Comparison of ENCODE assay signal across 9 cellular contexts in the genomic region with DNA sequence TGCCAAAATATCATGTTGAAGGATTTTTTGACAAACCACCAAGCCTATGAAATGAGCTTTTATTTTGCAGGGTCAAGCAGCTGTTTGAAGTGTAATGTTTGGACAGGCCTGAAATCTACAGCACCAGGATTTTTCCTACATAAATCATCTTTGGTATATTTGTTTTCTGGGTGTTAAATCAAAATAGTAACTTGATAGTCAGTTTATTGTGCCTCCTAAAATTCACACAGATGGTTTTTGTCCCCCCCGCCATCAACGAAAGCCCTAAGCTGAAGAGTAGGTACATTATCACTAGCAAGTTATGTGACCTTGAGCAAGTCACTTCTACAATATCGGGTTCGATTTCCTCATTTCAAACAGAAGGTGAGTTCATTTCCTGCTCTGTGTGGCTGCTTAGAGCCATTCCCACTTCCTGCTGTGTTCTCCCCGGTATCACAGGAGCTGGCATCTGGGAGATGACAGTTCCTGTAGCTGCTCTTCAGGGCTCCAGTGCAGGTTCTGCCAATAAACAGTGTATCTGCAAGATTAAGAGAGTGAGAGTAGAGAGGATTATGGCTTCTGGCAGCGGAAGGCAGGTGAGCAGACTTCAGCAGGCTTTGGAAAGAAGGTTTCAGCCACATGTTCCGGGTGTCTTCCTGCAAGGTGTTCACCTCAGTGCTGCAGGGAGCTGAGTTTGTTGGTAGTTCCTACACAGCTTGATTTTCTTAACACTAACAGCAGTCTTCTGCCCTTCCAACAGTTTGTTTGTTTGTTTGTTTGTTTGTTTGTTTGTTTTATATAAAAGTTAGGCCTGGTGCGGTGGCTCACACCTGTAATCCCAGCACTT. TPM values are rescaled to one million over a fixed set of nuclear protein-coding genes. Genes with fewer than 3 reads are reported as not detected.
DNase-seq lines count a peak whose midpoint lies in the region; ATAC-seq and TF ChIP-seq lines count a peak whose summit lies in the region.
"Had no signal": no experiment of that assay in that cellular context is flagged by ENCODE, and none has a peak within 500 bp of the region (broad histone marks: within the 10 kb centered on the region; RNA-seq: fewer than 3 reads in every experiment).

No MANE protein-coding gene starts in this region.

- H3K9me3 ChIP-seq in SJCRH30 (replicated peaks): no peaks in the 10 kb centered on the region
- no peaks in the 10 kb centered on the region for H3K9me3 ChIP-seq in esophagus muscularis mucosa
- no peaks in the 10 kb centered on the region for H3K9me3 ChIP-seq in GM23248 (ENCODE audit: low read depth)

- POLR2A ChIA-PET in HEK293T (lab: Yijun Ruan, JAX): interaction anchor here (1.0 kb wide), 1 partner anchor 48 kb away, joined by 4 read pairs; no protein-coding TSS in a partner anchor

- H3K9me2 ChIP-seq in GM23248 (ENCODE audit: insufficient read depth): no peaks in the 10 kb centered on the region

- H3K4me2 ChIP-seq in GM23248 (ENCODE audit: unreplicated experiment): no peak overlapping the region

- H2AFZ ChIP-seq in GM23248: no peak overlapping the region

- no peak overlapping the region for H3K9ac ChIP-seq in GM23248

- no peak overlapping the region for H3K4me3 ChIP-seq in SJCRH30
- H3K4me3 ChIP-seq in fibroblast of pulmonary artery (replicated peaks; ENCODE audit: low read depth, low read length): no peak overlapping the region
- no peak overlapping the region for H3K4me3 ChIP-seq in esophagus muscularis mucosa
- no peak overlapping the region for H3K4me3 ChIP-seq in GM23248

- 57% methylated on average over 8 of the region's 8 CpGs for WGBS in esophagus muscularis mucosa
- WGBS in GM23248 (ENCODE audit: low coverage in 1 of 2, low lambda C conversion rate in 2 of 2, missing lambda C conversion rate in 2 of 2), 2 experiments: 78 to 80% methylated on average over 8 of the region's 8 CpGs

- H3K36me3 ChIP-seq in SJCRH30: no peaks in the 10 kb centered on the region
- H3K36me3 ChIP-seq in esophagus muscularis mucosa: no peaks in the 10 kb centered on the region
- H3K36me3 ChIP-seq in GM23248 (ENCODE audit: low read depth): no peaks in the 10 kb centered on the region

- ATAC-seq in HG03378 (IDR thresholded peaks at IDR 0.05; ENCODE audit: unreplicated experiment): no peak
- no peak for ATAC-seq in HG02973 (IDR thresholded peaks at IDR 0.05; ENCODE audit: unreplicated experiment)

- CTCF ChIA-PET in HEK293T (lab: Yijun Ruan, JAX): no interaction called here

- DNase-seq in COLO668 (lab: John Stamatoyannopoulos, UW; ENCODE audit: unreplicated experiment) (peak; percentile 42), HEK293T (ENCODE audit: extremely low spot score) (no peak), SJCRH30 (peak; percentile 8 to 54), fibroblast of pulmonary artery (ENCODE audit: low read depth) (peak; percentile 22), esophagus muscularis mucosa (ENCODE audit: extremely low spot score) (no peak), GM23248 (no peak)
- DNase-seq: occipital lobe had no signal

- intact Hi-C loops in esophagus muscularis mucosa (cut with DNase I): no loop called here

- H3K4me1 ChIP-seq in SJCRH30 (peaks cover 8% of the 10 kb centered on the region), esophagus muscularis mucosa (no peaks in the 10 kb centered on the region), GM23248 (ENCODE audit: insufficient read depth) (no peaks in the 10 kb centered on the region)

- no peaks in the 10 kb centered on the region for H3K79me2 ChIP-seq in GM23248 (ENCODE audit: insufficient read depth)

- H3K27me3 ChIP-seq in SJCRH30 (no peaks in the 10 kb centered on the region), esophagus muscularis mucosa (no peaks in the 10 kb centered on the region), GM23248 (replicated peaks; ENCODE audit: insufficient read depth) (no peaks in the 10 kb centered on the region)

- TF ChIP-seq POLR2A in esophagus muscularis mucosa (IDR thresholded peaks at IDR 0.05; ENCODE audit: low read depth): no peak

- in situ Hi-C loops in GM23248 (cut with MboI): no loop called here

- H3F3A ChIP-seq in GM23248 (ENCODE audit: insufficient read depth): no peaks in the 10 kb centered on the region

- no peak for TF ChIP-seq CTCF in fibroblast of pulmonary artery (IDR thresholded peaks at IDR 0.05; ENCODE audit: low read length, missing control alignments)
- no peak for TF ChIP-seq CTCF in esophagus muscularis mucosa (IDR thresholded peaks at IDR 0.05)

- H3K27ac ChIP-seq in SJCRH30 (peak overlapping the region; percentile 18), esophagus muscularis mucosa (replicated peaks in 1 of 4) (no peak overlapping the region), GM23248 (no peak overlapping the region)

- H4K20me1 ChIP-seq in GM23248 (ENCODE audit: insufficient read depth): no peaks in the 10 kb centered on the region

- no peak for TF ChIP-seq EP300 in esophagus muscularis mucosa (IDR thresholded peaks at IDR 0.05)

TF ChIP-seq in HEK293T, 16 proteins besides CTCF, POLR2A, EP300 and RAD21:
- TF ChIP-seq PKNOX1 (IDR thresholded peaks at IDR 0.05) (0 out of 2 replicates have a peak, but pooled peaks have one; percentile 14), TARDBP (IDR thresholded peaks at IDR 0.05) (no peak)

RNA-seq across cellular contexts. Expression of gene GNE, which starts 48.4 kb away (rescaled TPM):
- total RNA-seq in SJCRH30 (2014; rRNA removed; shearing (Covaris generic)): 29.2 and 30.0 TPM in 2 replicates
- 10 to 100 TPM; 25.3 to 35.6 (median 29.9) TPM for total RNA-seq in esophagus muscularis mucosa
- 20.6 and 22.4 TPM in 2 replicates for total RNA-seq in GM23248 (2014; rRNA removed; shearing (Covaris generic))
- polyA plus RNA-seq in GM23248 (2016; fragmentation: Nextera tagmentation; extraction: Ambion mirVana): 6.2 and 6.9 TPM in 2 replicates

Comparison
In these comparisons a context has a peak if more than half of its experiments do, and no peak if none do; other contexts are left out.
1. DNase-seq: peak in COLO668 (single experiment), SJCRH30 (2 of 2) and fibroblast of pulmonary artery (single experiment); none in HEK293T (single experiment), esophagus muscularis mucosa (single experiment) and GM23248 (single experiment).